10 cellular contexts compared by ENCODE assay signal in the genomic region with DNA sequence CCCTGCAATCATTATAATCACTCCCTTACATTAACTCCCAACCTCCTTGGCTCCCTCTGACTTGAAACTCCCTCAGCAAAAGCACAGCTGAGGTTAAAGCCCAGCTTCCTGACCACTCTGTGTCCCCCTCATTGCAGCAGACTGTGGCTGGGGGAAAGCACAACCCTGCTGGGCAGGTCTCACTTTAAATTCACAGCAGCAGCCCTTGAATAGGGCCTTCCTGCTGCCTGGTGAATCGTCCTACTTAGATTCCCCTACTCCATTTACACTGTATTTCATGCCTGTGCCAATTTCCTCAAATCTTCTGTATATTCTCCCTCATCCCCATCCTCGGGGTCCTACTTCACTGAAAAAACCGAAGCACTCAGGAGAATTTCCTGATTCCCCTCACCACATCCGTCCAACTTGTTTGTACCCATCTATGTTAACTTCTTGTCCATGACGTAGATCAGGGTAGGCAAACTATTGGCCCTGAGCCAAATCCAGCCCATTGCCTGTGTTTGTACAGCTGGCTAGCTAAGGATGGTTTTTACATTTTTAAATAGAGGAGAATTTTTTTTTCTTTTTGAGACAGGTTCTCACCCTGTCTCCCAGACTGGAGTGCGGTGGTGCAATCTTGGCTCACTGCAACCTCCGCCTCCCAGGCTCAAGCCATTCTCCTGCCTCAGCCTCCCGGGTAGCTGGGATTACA. TPM values are rescaled to one million over a fixed set of nuclear protein-coding genes. Genes with fewer than 3 reads are reported as not detected.
DNase-seq lines count a peak whose midpoint lies in the region; ATAC-seq, FAIRE-seq and TF ChIP-seq lines count a peak whose summit lies in the region.
"Had no signal": no experiment of that assay in that cellular context is flagged by ENCODE, and none has a peak within 500 bp of the region (broad histone marks: within the 10 kb centered on the region; RNA-seq: fewer than 3 reads in every experiment).

No MANE protein-coding gene starts in this region.

- 5 to 8% methylated on average over 8 of the region's 8 CpGs for WGBS in aorta, 2 donors

- FAIRE-seq in GM12892 (lab: Jason Lieb, UNC) = no peak

- peak; percentile 9 for DNase-seq in stimulated activated CD8-positive, alpha-beta memory T cell treated with anti-CD3 and anti-CD28 coated beads, Interleukin-12 subunit alpha, Interleukin-12 subunit beta, amount 100 ng/mL, for 1 hour (ENCODE audit: low read depth)
- no peak for DNase-seq in stimulated activated CD8-positive, alpha-beta memory T cell treated with anti-CD3 and anti-CD28 coated beads, Interleukin-4, amount 100 ng/mL, for 48 hours
- DNase-seq in activated CD4-positive, alpha-beta T cell treated with anti-CD3 and anti-CD28 coated beads for 4 hours = peak; percentile 10 to 31
- peak; percentile 40 for DNase-seq in left ventricle myocardium inferior
- DNase-seq in aorta = peak; percentile 60 to 79
- no peak for DNase-seq in GM12892 (ENCODE audit: insufficient read length)
- no peak for DNase-seq in T-helper 9 cell
- DNase-seq in islet precursor cell = no peak
- DNase-seq: KG1 had no signal

- H3K4me3 ChIP-seq in left ventricle myocardium inferior (no peak overlapping the region), aorta (ENCODE audit: low read length in 2 of 2) (no peak overlapping the region)
- H3K4me3 ChIP-seq: smooth muscle cell had no signal

- H3K27me3 ChIP-seq in left ventricle myocardium inferior (ENCODE audit: low read depth) = no peaks in the 10 kb centered on the region
- H3K27me3 ChIP-seq in aorta (ENCODE audit: control insufficient read depth in 1 of 2, insufficient read depth in 2 of 2, low read length in 1 of 2) = no peaks in the 10 kb centered on the region

- peak overlapping the region; percentile 2 for H3K27ac ChIP-seq in left ventricle myocardium inferior (replicated peaks)
- peak overlapping the region in 1 of 2 donors; percentile 8 for H3K27ac ChIP-seq in aorta (ENCODE audit: low read depth in 1 of 2, low read length in 2 of 2)

- intact Hi-C loops in left ventricle myocardium inferior (cut with micrococcal nuclease) = no loop called here
- intact Hi-C loops in aorta (cut with DNase I) = no loop called here

- no peaks in the 10 kb centered on the region for H3K9me3 ChIP-seq in left ventricle myocardium inferior (replicated peaks)
- no peaks in the 10 kb centered on the region for H3K9me3 ChIP-seq in aorta (ENCODE audit: control insufficient read depth, low read length)

- H3K4me1 ChIP-seq in left ventricle myocardium inferior (peaks cover 7% of the 10 kb centered on the region), aorta (ENCODE audit: control insufficient read depth in 1 of 2, insufficient read depth in 2 of 2, low read length in 2 of 2) (no peaks in the 10 kb centered on the region)

- no peak for TF ChIP-seq CTCF in left ventricle myocardium inferior (IDR thresholded peaks at IDR 0.05; ENCODE audit: borderline replicate concordance)

- no peak for ATAC-seq in aorta (ENCODE audit: low FRiP score)

- H3K36me3 ChIP-seq in left ventricle myocardium inferior (no peaks in the 10 kb centered on the region), aorta (ENCODE audit: control insufficient read depth in 1 of 2, insufficient read depth in 2 of 2, low read length in 1 of 2) (no peaks in the 10 kb centered on the region)

- TF ChIP-seq POLR2A in GM12892 (IDR thresholded peaks at IDR 0.05; ENCODE audit: low read depth, low read length) = no peak

RNA-seq across cellular contexts. Expression of a gene that starts 31.5 kb away (rescaled TPM):
- total RNA-seq in left ventricle myocardium inferior = not detected
- total RNA-seq in aorta = under 1 TPM in 1 of 2 donors, not detected in 1; 0.16 TPM
- not detected for polyA plus RNA-seq in aorta
- not detected for polyA plus RNA-seq in GM12892 (2012; ENCODE audit: missing spikeins)
- total RNA-seq: smooth muscle cell had no signal
- polyA plus RNA-seq: smooth muscle cell had no signal

Comparison
In these comparisons a context has a peak if more than half of its experiments do, and no peak if none do; other contexts are left out.
1. DNase-seq: peak in stimulated activated CD8-positive, alpha-beta memory T cell treated with anti-CD3 and anti-CD28 coated beads, Interleukin-12 subunit alpha, Interleukin-12 subunit beta, amount 100 ng/mL, for 1 hour (single experiment), activated CD4-positive, alpha-beta T cell treated with anti-CD3 and anti-CD28 coated beads for 4 hours (2 of 2), left ventricle myocardium inferior (single experiment) and aorta (2 of 2); none in stimulated activated CD8-positive, alpha-beta memory T cell treated with anti-CD3 and anti-CD28 coated beads, Interleukin-4, amount 100 ng/mL, for 48 hours (single experiment), GM12892 (single experiment), T-helper 9 cell (single experiment) and islet precursor cell (single experiment).